Comparison of ENCODE assay signal across 1 cellular context in genomic region chr12:49707127-49707811, GRCh38.
A peak's percentile ranks its signal among the peaks of the same experiment; 100 is the strongest.
TF ChIP-seq lines count a peak whose summit lies in the region.

FMNL3 (minus strand) TSS chr12:49707405; CDS start chr12:49707180, 225 bp downstream.

TF ChIP-seq in HepG2, 621 proteins besides CTCF, POLR2A, EP300 and RAD21 (continued from another document and continues in another):
- TF ChIP-seq CEBPZ (IDR thresholded peaks at IDR 0.05; ENCODE audit: low read length) (no peak), SMARCE1 (IDR thresholded peaks at IDR 0.05; ENCODE audit: borderline replicate concordance) (no peak), ARID4A (CRISPR knock-in tag; IDR thresholded peaks at IDR 0.05; ENCODE audit: borderline replicate concordance) (peak; percentile 48; the same call in 1 of the 2 replicates), KMT2B (CRISPR knock-in tag; IDR thresholded peaks at IDR 0.05) (peak; percentile 76), YY1 (IDR thresholded peaks at IDR 0.05; ENCODE audit: insufficient read depth, insufficient replicate concordance, low read depth, low read length) (peak; percentile 60), ZBTB1 (CRISPR knock-in tag; IDR thresholded peaks at IDR 0.05; ENCODE audit: borderline replicate concordance) (no peak), TERF1 (CRISPR knock-in tag; IDR thresholded peaks at IDR 0.05) (no peak), ZNF850 (CRISPR knock-in tag; conservative IDR thresholded peaks at IDR 0.05) (no peak), TGIF2 (CRISPR knock-in tag; IDR thresholded peaks at IDR 0.05) (no peak), CBX1 (IDR thresholded peaks at IDR 0.05; ENCODE audit: low read depth) (peak; percentile 61), AHDC1 (CRISPR knock-in tag; IDR thresholded peaks at IDR 0.05; ENCODE audit: borderline replicate concordance) (no peak), RFXANK (CRISPR knock-in tag; IDR thresholded peaks at IDR 0.05) (no peak), ZNF589 (CRISPR knock-in tag; conservative IDR thresholded peaks at IDR 0.05) (no peak; the same call in 1 of the 2 replicates), GMEB1 (CRISPR knock-in tag; IDR thresholded peaks at IDR 0.05; ENCODE audit: borderline replicate concordance) (peak; percentile 60; the same call in 1 of the 2 replicates), STAT5B (CRISPR knock-in tag; IDR thresholded peaks at IDR 0.05) (peak; percentile 60; the same call in 1 of the 2 replicates), KDM2A (CRISPR knock-in tag; IDR thresholded peaks at IDR 0.05; ENCODE audit: borderline replicate concordance, low read depth) (peak; percentile 83), SIX1 (CRISPR knock-in tag; IDR thresholded peaks at IDR 0.05; ENCODE audit: borderline replicate concordance) (no peak), ELF4 (CRISPR knock-in tag; IDR thresholded peaks at IDR 0.05; ENCODE audit: borderline replicate concordance) (no peak), KDM5A (IDR thresholded peaks at IDR 0.05; ENCODE audit: borderline replicate concordance, low read length) (no peak), MYPOP (CRISPR knock-in tag; IDR thresholded peaks at IDR 0.05) (peak; percentile 72; the same call in 1 of the 2 replicates), MIER2 (CRISPR knock-in tag; IDR thresholded peaks at IDR 0.05) (peak; percentile 53; the same call in 1 of the 2 replicates), ZSCAN29 (CRISPR knock-in tag; conservative IDR thresholded peaks at IDR 0.05) (no peak), MED13 (CRISPR knock-in tag; IDR thresholded peaks at IDR 0.05) (no peak), E2F5 (CRISPR knock-in tag; conservative IDR thresholded peaks at IDR 0.05) (peak; percentile 74; the same call in 1 of the 2 replicates), NFAT5 (CRISPR knock-in tag; IDR thresholded peaks at IDR 0.05) (peak; percentile 94), PAF1 (CRISPR knock-in tag; IDR thresholded peaks at IDR 0.05) (no peak), POLR2G (IDR thresholded peaks at IDR 0.05; ENCODE audit: low read depth, low read length) (no peak), ATM (IDR thresholded peaks at IDR 0.05; ENCODE audit: borderline replicate concordance) (no peak)
